In the genomic region with DNA sequence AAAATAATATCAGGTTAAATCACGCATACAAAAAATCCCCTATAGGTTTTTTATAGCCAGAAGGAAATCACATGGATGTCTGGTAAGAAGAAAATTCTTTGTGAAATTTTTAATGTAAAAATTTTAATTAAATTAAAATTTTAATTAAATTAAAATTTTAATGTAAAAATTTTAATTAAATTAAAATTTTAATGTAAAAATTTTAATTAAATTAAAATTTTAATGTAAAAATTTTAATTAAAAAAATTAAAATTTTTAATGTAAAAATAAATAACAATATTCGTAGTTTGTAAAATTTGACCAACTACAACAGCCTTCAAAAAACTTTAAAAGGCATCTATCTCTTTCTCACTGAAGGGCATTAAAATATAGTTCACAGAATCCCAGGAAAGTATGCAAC, we compare ENCODE assay signal across 24 cellular contexts.
DNase-seq lines count a peak whose midpoint lies in the region; FAIRE-seq and TF ChIP-seq lines count a peak whose summit lies in the region.
"Had no signal": no experiment of that assay in that cellular context is flagged by ENCODE, and none has a peak within 500 bp of the region (broad histone marks: within the 10 kb centered on the region; RNA-seq: fewer than 3 reads in every experiment).

No MANE protein-coding gene starts in this region.

- H3K9me3 Mint-ChIP-seq in astrocyte (ENCODE audit: unreplicated experiment), result no peaks in the 10 kb centered on the region
- H3K9me3 Mint-ChIP-seq: CD8-positive, alpha-beta memory T cell had no signal

- H3K27ac ChIP-seq in HUES48 (ENCODE audit: low read depth, low read length), result peak overlapping the region; percentile 88
- peak overlapping the region; percentile 80 for H3K27ac ChIP-seq in astrocyte (ENCODE audit: low read depth, low read length)
- H3K27ac ChIP-seq in small intestine (ENCODE audit: low read depth in 1 of 2, low read length in 1 of 2), result no peak overlapping the region
- H3K27ac ChIP-seq: C4-2B had no signal

- 94 to 100% (median 94%) methylated on average over 2 of the region's 2 CpGs for WGBS in small intestine, 3 donors

- no peak overlapping the region for H3K4me2 ChIP-seq in astrocyte (ENCODE audit: low read length)

- H3K4me3 ChIP-seq in HUES48 (ENCODE audit: low read depth, low read length), result no peak overlapping the region
- H3K4me3 ChIP-seq in astrocyte (ENCODE audit: insufficient read depth, low read depth, low read length), result no peak overlapping the region
- no peak overlapping the region for H3K4me3 ChIP-seq in small intestine (ENCODE audit: low read depth in 1 of 2, low read length in 2 of 2)
- H3K4me3 ChIP-seq: MG63 had no signal

- intact Hi-C loops in posterior vena cava (cut with DNase I), result no loop called here

- no peaks in the 10 kb centered on the region for H3K27me3 ChIP-seq in HUES48 (ENCODE audit: control insufficient read depth, insufficient read depth, low read length)
- H3K27me3 ChIP-seq in astrocyte (ENCODE audit: insufficient read depth, low read length), result no peaks in the 10 kb centered on the region
- no peaks in the 10 kb centered on the region for H3K27me3 ChIP-seq in small intestine (ENCODE audit: control insufficient read depth in 2 of 2, insufficient read depth in 2 of 2, low read length in 2 of 2)
- H3K27me3 ChIP-seq: MG63 had no signal

- H3K27me3 Mint-ChIP-seq in astrocyte (ENCODE audit: low read depth, unreplicated experiment), result no peaks in the 10 kb centered on the region
- H3K27me3 Mint-ChIP-seq: B cell had no signal

- H3K9me3 ChIP-seq in HUES48 (ENCODE audit: control insufficient read depth, insufficient read depth, low read length), result no peaks in the 10 kb centered on the region
- no peaks in the 10 kb centered on the region for H3K9me3 ChIP-seq in astrocyte (ENCODE audit: insufficient read depth, low read depth, low read length)
- H3K9me3 ChIP-seq in small intestine (ENCODE audit: control insufficient read depth, low read depth), result no peaks in the 10 kb centered on the region
- H3K9me3 ChIP-seq: MG63 had no signal

- H3K4me1 Mint-ChIP-seq in astrocyte (ENCODE audit: low read depth, unreplicated experiment), result peaks cover 17% of the 10 kb centered on the region
- H3K4me1 Mint-ChIP-seq: B cell; CD8-positive, alpha-beta memory T cell had no signal

- no peaks in the 10 kb centered on the region for H3K79me2 ChIP-seq in astrocyte (ENCODE audit: insufficient read depth, low read length)

- no peak overlapping the region for H3K27ac Mint-ChIP-seq in astrocyte (ENCODE audit: unreplicated experiment)
- H3K27ac Mint-ChIP-seq: B cell; CD8-positive, alpha-beta memory T cell had no signal

- H3K4me1 ChIP-seq in HUES48 (ENCODE audit: control insufficient read depth, insufficient read depth, low read length) (peaks cover 60% of the 10 kb centered on the region), astrocyte (ENCODE audit: insufficient read depth, low read length) (peaks cover 32% of the 10 kb centered on the region), small intestine (ENCODE audit: control insufficient read depth in 2 of 2, insufficient read depth in 1 of 2, low read depth in 1 of 2, low read length in 1 of 2) (no peaks in the 10 kb centered on the region)

- no peak overlapping the region for H3K9ac ChIP-seq in HUES48 (ENCODE audit: low read depth, low read length)
- H3K9ac ChIP-seq in astrocyte (ENCODE audit: low read length), result no peak overlapping the region

- no peak overlapping the region for H3K4me3 Mint-ChIP-seq in astrocyte (ENCODE audit: unreplicated experiment)
- H3K4me3 Mint-ChIP-seq: B cell; CD8-positive, alpha-beta memory T cell had no signal

- H3K36me3 ChIP-seq in HUES48 (ENCODE audit: control insufficient read depth, insufficient read depth, low read length) (no peaks in the 10 kb centered on the region), astrocyte (ENCODE audit: insufficient read depth, low read length) (no peaks in the 10 kb centered on the region), small intestine (ENCODE audit: control insufficient read depth in 2 of 2, insufficient read depth in 2 of 2, low read length in 2 of 2) (no peaks in the 10 kb centered on the region)
- H3K36me3 ChIP-seq: MG63 had no signal

- H2AFZ ChIP-seq in astrocyte (ENCODE audit: low read depth, low read length), result no peak overlapping the region

- no peak for DNase-seq in astrocyte (ENCODE audit: low read depth)
- DNase-seq in frontal cortex (ENCODE audit: low spot score in 2 of 2), result no peak
- DNase-seq in small intestine, result no peak
- DNase-seq in NCI-H1694 treated with DMSO at 0.1 percent for 48 hours (lab: John Stamatoyannopoulos, UW), result no peak
- no peak for DNase-seq in occipital lobe (lab: John Stamatoyannopoulos, UW)
- DNase-seq in posterior vena cava (ENCODE audit: low spot score), result no peak
- DNase-seq: CD8-positive, alpha-beta memory T cell; DMS 273 treated with DMSO at 0.1 percent for 48 hours; DMS79; GF-D8; KG1; NCI-H1105 treated with DMSO at 0.1 percent for 48 hours; NCI-H146; NCI-H2029 treated with DMSO at 0.1 percent for 48 hours; NCI-H510A; NCI-H69; SHP77 treated with DMSO at 0.1 percent for 48 hours had no signal

- no peak for TF ChIP-seq CTCF in astrocyte (IDR thresholded peaks at IDR 0.05; ENCODE audit: insufficient read depth, low read depth, low read length)

- no peak for FAIRE-seq in astrocyte (lab: Jason Lieb, UNC)
- FAIRE-seq in frontal cortex (lab: Jason Lieb, UNC), result peak; percentile 99
- peak; percentile 98 for FAIRE-seq in small intestine (lab: Jason Lieb, UNC)
- FAIRE-seq: GM12891, H54, HTR-8/SVneo had no signal

- no peaks in the 10 kb centered on the region for H3K36me3 Mint-ChIP-seq in astrocyte (ENCODE audit: low read depth, unreplicated experiment)
- H3K36me3 Mint-ChIP-seq: CD8-positive, alpha-beta memory T cell had no signal

- H4K20me1 ChIP-seq in astrocyte (ENCODE audit: insufficient read depth, low read length), result no peaks in the 10 kb centered on the region

Comparison
In these comparisons a context has a peak if more than half of its experiments do, and no peak if none do; other contexts are left out.
1. H3K27ac ChIP-seq: peak in HUES48 (single experiment) and astrocyte (single experiment); none in small intestine (0 of 2).